19 cellular contexts compared by ENCODE assay signal in genomic region chr10:17651891-17652290, GRCh38. TPM values are rescaled to one million over a fixed set of nuclear protein-coding genes. Genes with fewer than 3 reads are reported as not detected.
A peak's percentile ranks its signal among the peaks of the same experiment; 100 is the strongest.
DNase-seq lines count a peak whose midpoint lies in the region; ATAC-seq and TF ChIP-seq lines count a peak whose summit lies in the region.
"Had no signal": no experiment of that assay in that cellular context is flagged by ENCODE, and none has a peak within 500 bp of the region (broad histone marks: within the 10 kb centered on the region; RNA-seq: fewer than 3 reads in every experiment).

No MANE protein-coding gene starts in this region.

- peaks cover 18% of the 10 kb centered on the region for H3K36me3 Mint-ChIP-seq in MCF 10A (ENCODE audit: insufficient read depth, unreplicated experiment)
- H3K36me3 Mint-ChIP-seq in activated T-helper 17 cell treated with anti-CD3 and anti-CD28 coated beads, Interleukin-2, amount 50 U/mL, for 72 hours (ENCODE audit: low read depth) = peaks cover 78% of the 10 kb centered on the region
- H3K36me3 Mint-ChIP-seq in endodermal cell (ENCODE audit: low read depth) = peaks cover 66% of the 10 kb centered on the region

- POLR2A ChIA-PET in MCF 10A (lab: Yijun Ruan, JAX) = interaction anchor here (1.4 to 2.7 kb wide), 3 partner anchors 8 to 21 kb away, joined by 4 to 15 read pairs (median 12); partner anchors contain the start of gene STAM

- TF ChIP-seq POLR2A in breast epithelium (IDR thresholded peaks at IDR 0.05) = no peak
- TF ChIP-seq POLR2A in lower leg skin (IDR thresholded peaks at IDR 0.05) = no peak

- H3K4me3 Mint-ChIP-seq in MCF 10A (ENCODE audit: unreplicated experiment) (no peak overlapping the region), endodermal cell (no peak overlapping the region)
- peak overlapping the region; percentile 99 for H3K4me3 Mint-ChIP-seq in activated T-helper 17 cell treated with anti-CD3 and anti-CD28 coated beads, Interleukin-2, amount 50 U/mL, for 72 hours

- DNase-seq in MCF 10A (ENCODE audit: unreplicated experiment) (no peak), breast epithelium (ENCODE audit: low spot score in 2 of 2) (no peak), iris pigment epithelial cell (ENCODE audit: low read depth) (peak; percentile 30), tibial artery (no peak), ecto neural progenitor cell (ENCODE audit: low spot score) (no peak), lower leg skin (ENCODE audit: low spot score in 2 of 2) (no peak), endodermal cell (no peak)
- DNase-seq: activated CD8-positive, alpha-beta memory T cell treated with anti-CD3 and anti-CD28 coated beads, Interleukin-2, amount 50 U/mL, for 4 hours; activated naive CD4-positive, alpha-beta T cell treated with Interleukin-2 at 50 U/mL for 16 hours; aorta; C1 segment of cervical spinal cord; DMS153; kidney; naive thymus-derived CD4-positive, alpha-beta T cell; NCI-H187 treated with DMSO at 0.1 percent for 48 hours; stimulated activated CD4-positive, alpha-beta T cell treated with anti-CD3 and anti-CD28 coated beads, Interleukin-2, amount 100 ng/mL, for 48 hours; uterus had no signal

- H3K9me3 Mint-ChIP-seq in MCF 10A (ENCODE audit: unreplicated experiment) = peaks cover 5% of the 10 kb centered on the region
- peaks cover 4% of the 10 kb centered on the region for H3K9me3 Mint-ChIP-seq in activated T-helper 17 cell treated with anti-CD3 and anti-CD28 coated beads, Interleukin-2, amount 50 U/mL, for 72 hours
- H3K9me3 Mint-ChIP-seq in endodermal cell = peaks cover 31% of the 10 kb centered on the region

- ATAC-seq in activated T-helper 17 cell treated with anti-CD3 and anti-CD28 coated beads, Interleukin-2, amount 50 U/mL, for 72 hours (replicated peaks) = no peak
- ATAC-seq: A549; naive thymus-derived CD4-positive, alpha-beta T cell had no signal

- H3K4me1 Mint-ChIP-seq in MCF 10A (ENCODE audit: insufficient read depth, unreplicated experiment) (peaks cover 26% of the 10 kb centered on the region), endodermal cell (peaks cover 13% of the 10 kb centered on the region)
- peaks cover 67% of the 10 kb centered on the region for H3K4me1 Mint-ChIP-seq in activated T-helper 17 cell treated with anti-CD3 and anti-CD28 coated beads, Interleukin-2, amount 50 U/mL, for 72 hours

- CTCF ChIA-PET in MCF 10A (lab: Yijun Ruan, JAX) = interaction anchor here (0.6 to 0.7 kb wide), 2 partner anchors 11 to 1044 kb away, joined by 3 to 4 read pairs; no protein-coding TSS in a partner anchor

- H3K27ac Mint-ChIP-seq in MCF 10A (ENCODE audit: low read depth, unreplicated experiment) (peak overlapping the region; percentile 7), endodermal cell (no peak overlapping the region)
- peak overlapping the region; percentile 99 for H3K27ac Mint-ChIP-seq in activated T-helper 17 cell treated with anti-CD3 and anti-CD28 coated beads, Interleukin-2, amount 50 U/mL, for 72 hours

- H3K27ac ChIP-seq in breast epithelium = no peak overlapping the region
- H3K27ac ChIP-seq in tibial artery = peak overlapping the region; percentile 43 to 59
- no peak overlapping the region for H3K27ac ChIP-seq in endodermal cell (ENCODE audit: low read depth, low read length)
- H3K27ac ChIP-seq: A549, uterus had no signal

- no TSS peak for BruUV-seq in MCF 10A (replicated peaks; lab: Mats Ljungman, UMichigan)

- H3K9me3 ChIP-seq in breast epithelium (peaks cover 0 to under 1% of the 10 kb centered on the region in 2 donors), tibial artery (no peaks in the 10 kb centered on the region), endodermal cell (ENCODE audit: control insufficient read depth, low read length) (peaks cover 55% of the 10 kb centered on the region)
- H3K9me3 ChIP-seq: uterus had no signal

- H3K4me3 ChIP-seq in breast epithelium = no peak overlapping the region
- H3K4me3 ChIP-seq in tibial artery = no peak overlapping the region
- H3K4me3 ChIP-seq in lower leg skin (ENCODE audit: low read depth, poor library complexity, severe bottlenecking) = no peak overlapping the region
- H3K4me3 ChIP-seq in endodermal cell (ENCODE audit: low read length) = no peak overlapping the region
- H3K4me3 ChIP-seq: A549, uterus had no signal

- H3K36me3 ChIP-seq in breast epithelium (no peaks in the 10 kb centered on the region), tibial artery (no peaks in the 10 kb centered on the region), endodermal cell (ENCODE audit: control insufficient read depth, insufficient read depth, low read length) (peaks cover 39% of the 10 kb centered on the region)
- H3K36me3 ChIP-seq: uterus had no signal

- H3K4me1 ChIP-seq in breast epithelium (no peaks in the 10 kb centered on the region), tibial artery (peaks cover 0 to 59% (median 21%) of the 10 kb centered on the region in 4 donors), endodermal cell (ENCODE audit: control insufficient read depth, insufficient read depth, low read length) (no peaks in the 10 kb centered on the region)
- H3K4me1 ChIP-seq: uterus had no signal

- H3K27me3 Mint-ChIP-seq in MCF 10A (ENCODE audit: insufficient read depth, unreplicated experiment) (no peaks in the 10 kb centered on the region), endodermal cell (ENCODE audit: insufficient read depth) (no peaks in the 10 kb centered on the region)
- no peaks in the 10 kb centered on the region for H3K27me3 Mint-ChIP-seq in activated T-helper 17 cell treated with anti-CD3 and anti-CD28 coated beads, Interleukin-2, amount 50 U/mL, for 72 hours
- H3K27me3 Mint-ChIP-seq: naive thymus-derived CD4-positive, alpha-beta T cell had no signal

- H3K9ac ChIP-seq in endodermal cell (ENCODE audit: extremely low read depth, low read length, poor library complexity, severe bottlenecking) = no peak overlapping the region

- intact Hi-C loops in MCF 10A (cut with micrococcal nuclease) = no loop called here
- intact Hi-C loops in breast epithelium (cut with DNase I; ENCODE audit: low total_unique reads) = no loop called here
- intact Hi-C loops in tibial artery (cut with DNase I; ENCODE audit: low total_unique reads) = no loop called here
- intact Hi-C loops in lower leg skin (cut with DNase I; ENCODE audit: low total_unique reads) = no loop called here

- no peaks in the 10 kb centered on the region for H3K27me3 ChIP-seq in breast epithelium
- H3K27me3 ChIP-seq in tibial artery = no peaks in the 10 kb centered on the region
- H3K27me3 ChIP-seq in endodermal cell (ENCODE audit: control insufficient read depth, insufficient read depth, low read length, poor library complexity, severe bottlenecking) = no peaks in the 10 kb centered on the region
- H3K27me3 ChIP-seq: uterus had no signal

- TF ChIP-seq CTCF in MCF 10A (IDR thresholded peaks at IDR 0.05; ENCODE audit: unreplicated experiment) = no peak
- TF ChIP-seq CTCF in breast epithelium (IDR thresholded peaks at IDR 0.05) = no peak
- TF ChIP-seq CTCF in tibial artery (IDR thresholded peaks at IDR 0.05) = no peak
- no peak for TF ChIP-seq CTCF in lower leg skin (IDR thresholded peaks at IDR 0.05)
- TF ChIP-seq CTCF in endodermal cell (conservative IDR thresholded peaks at IDR 0.05) = no peak

RNA-seq across cellular contexts. Expression of gene STAM, which starts 7.9 kb away (rescaled TPM):
- total RNA-seq in MCF 10A (2022) = 35.4 and 55.5 TPM in 2 replicates
- total RNA-seq in breast epithelium = 10 to 100 TPM; 19.0 to 25.2 (median 22.7) TPM
- 10 to 100 TPM; 27.0 to 35.4 TPM for total RNA-seq in activated T-helper 17 cell treated with anti-CD3 and anti-CD28 coated beads, Interleukin-2, amount 50 U/mL, for 72 hours
- 10 to 100 TPM; 13.2 to 21.4 (median 17.9) TPM for total RNA-seq in lower leg skin
- total RNA-seq in endodermal cell = 10 to 100 TPM; 26.7 to 30.0 TPM
- polyA plus RNA-seq in endodermal cell (2013, experiment 1 of 2) = 32.7 TPM
- polyA plus RNA-seq in endodermal cell (2013, experiment 2 of 2) = 36.1 TPM

RNA-seq across cellular contexts. Expression of gene HACD1, which starts 34.7 kb away (rescaled TPM):
- 29.6 and 34.2 TPM in 2 replicates for total RNA-seq in MCF 10A (2022)
- total RNA-seq in breast epithelium = 10 to 100 TPM; 13.1 to 60.3 (median 13.2) TPM
- 1 to 10 TPM; 1.6 to 3.5 TPM for total RNA-seq in activated T-helper 17 cell treated with anti-CD3 and anti-CD28 coated beads, Interleukin-2, amount 50 U/mL, for 72 hours
- total RNA-seq in lower leg skin = 1 to 10 TPM in 3 of 4 donors, under 1 TPM in 1; 0.80 to 4.1 (median 2.7) TPM
- 10 to 100 TPM; 25.6 to 34.1 TPM for total RNA-seq in endodermal cell
- 19.4 TPM for polyA plus RNA-seq in endodermal cell (2013, experiment 1 of 2)
- polyA plus RNA-seq in endodermal cell (2013, experiment 2 of 2) = 22.1 TPM

Comparison
In these comparisons a context has a peak if more than half of its experiments do, and no peak if none do; other contexts are left out.
1. H3K27ac ChIP-seq: peak in tibial artery (2 of 2); none in breast epithelium (0 of 2) and endodermal cell (single experiment).